ENCODE assay signal across 21 cellular contexts in genomic region chr4:94669672-94670664, GRCh38.
DNase-seq lines count a peak whose midpoint lies in the region; ATAC-seq and TF ChIP-seq lines count a peak whose summit lies in the region.
"Had no signal": no experiment of that assay in that cellular context is flagged by ENCODE, and none has a peak within 500 bp of the region (broad histone marks: within the 10 kb centered on the region; RNA-seq: fewer than 3 reads in every experiment).

No MANE protein-coding gene starts in this region.

- ATAC-seq in right cardiac atrium: no peak
- ATAC-seq in HG03571 (IDR thresholded peaks at IDR 0.05; ENCODE audit: unreplicated experiment): no peak
- no peak for ATAC-seq in HG03159 (IDR thresholded peaks at IDR 0.05; ENCODE audit: unreplicated experiment)
- ATAC-seq: activated T-cell treated with anti-CD3 and anti-CD28 coated beads, Interleukin-2, amount 50 U/mL, for 4 hours; gastrocnemius medialis; GM23338 had no signal

- no peaks in the 10 kb centered on the region for H3K4me1 ChIP-seq in cardiac muscle cell (ENCODE audit: low read depth)
- no peaks in the 10 kb centered on the region for H3K4me1 ChIP-seq in right cardiac atrium (ENCODE audit: control insufficient read depth, insufficient read depth, low read length)
- H3K4me1 ChIP-seq: BLaER1 treated with 17β-estradiol and CSF1 and Interleukin-3, amounts not matched to agents 10 nM and 100 nM; gastrocnemius medialis; parathyroid adenoma had no signal

- DNase-seq in cardiac muscle cell (ENCODE audit: low read depth in 1 of 2, low spot score in 1 of 2) (no peak), right cardiac atrium (no peak), astrocyte of the spinal cord (ENCODE audit: low read depth, low spot score) (peak; percentile 27), kidney glomerular epithelial cell (lab: John Stamatoyannopoulos, UW) (peak; percentile 31), smooth muscle cell of the brain vasculature (ENCODE audit: low read depth, low spot score) (peak; percentile 20), foreskin melanocyte (no peak)
- DNase-seq: activated CD4-positive, alpha-beta T cell treated with anti-CD3 and anti-CD28 coated beads for 1 hour; activated CD8-positive, alpha-beta memory T cell treated with anti-CD3 and anti-CD28 coated beads for 24 hours; activated naive CD4-positive, alpha-beta T cell; activated T-cell treated with anti-CD3 and anti-CD28 coated beads, Interleukin-2, amount 50 U/mL, for 4 hours; adrenal gland; gastrocnemius medialis; hypothalamus; islet precursor cell; naive B cell; NCI-H748 treated with DMSO at 0.1 percent for 48 hours had no signal

- H3K27ac ChIP-seq in cardiac muscle cell (peak overlapping the region; percentile 63), right cardiac atrium (ENCODE audit: low read length) (no peak overlapping the region)
- H3K27ac ChIP-seq: adrenal gland; BLaER1 treated with 17β-estradiol and CSF1 and Interleukin-3, amounts not matched to agents 10 nM and 100 nM; gastrocnemius medialis; parathyroid adenoma had no signal

- 80% methylated on average over 6 of the region's 6 CpGs for WGBS in right cardiac atrium

- in situ Hi-C loops in astrocyte of the spinal cord (cut with HindIII; ENCODE audit: low sequenced_read_pairs): no loop called here

- H3K4me3 ChIP-seq in cardiac muscle cell (no peak overlapping the region), right cardiac atrium (ENCODE audit: low read length) (no peak overlapping the region), astrocyte of the spinal cord (ENCODE audit: low read depth, low read length) (no peak overlapping the region)
- H3K4me3 ChIP-seq: adrenal gland; BLaER1 treated with 17β-estradiol and CSF1 and Interleukin-3, amounts not matched to agents 10 nM and 100 nM; gastrocnemius medialis; GM23338 had no signal

- no peak for TF ChIP-seq CTCF in cardiac muscle cell (IDR thresholded peaks at IDR 0.05; ENCODE audit: low read depth, low read length)
- no peak for TF ChIP-seq CTCF in astrocyte of the spinal cord (IDR thresholded peaks at IDR 0.05; ENCODE audit: low read depth, low read length)

- H3K9me3 ChIP-seq in cardiac muscle cell (ENCODE audit: low read depth) (no peaks in the 10 kb centered on the region), right cardiac atrium (ENCODE audit: control insufficient read depth, low read length) (no peaks in the 10 kb centered on the region)
- H3K9me3 ChIP-seq: adrenal gland; BLaER1 treated with 17β-estradiol and CSF1 and Interleukin-3, amounts not matched to agents 10 nM and 100 nM; gastrocnemius medialis had no signal

- H3K36me3 ChIP-seq in cardiac muscle cell: peaks cover 17% of the 10 kb centered on the region
- H3K36me3 ChIP-seq: gastrocnemius medialis had no signal

- H3K27me3 ChIP-seq in cardiac muscle cell (no peaks in the 10 kb centered on the region), right cardiac atrium (ENCODE audit: control insufficient read depth, insufficient read depth) (no peaks in the 10 kb centered on the region)
- H3K27me3 ChIP-seq: adrenal gland; BLaER1 treated with 17β-estradiol and CSF1 and Interleukin-3, amounts not matched to agents 10 nM and 100 nM; gastrocnemius medialis had no signal

- intact Hi-C loops in right cardiac atrium (cut with DNase I): no loop called here

Comparison
In these comparisons a context has a peak if more than half of its experiments do, and no peak if none do; other contexts are left out.
1. DNase-seq: peak in astrocyte of the spinal cord (single experiment), kidney glomerular epithelial cell (single experiment) and smooth muscle cell of the brain vasculature (single experiment); none in cardiac muscle cell (0 of 2), right cardiac atrium (0 of 3) and foreskin melanocyte (single experiment).